In genomic region chr11:66277475-66278391, GRCh38 we compare ENCODE assay signal across 8 cellular contexts. TPM values are rescaled to one million over a fixed set of nuclear protein-coding genes. Genes with fewer than 3 reads are reported as not detected.
DNase-seq lines count a peak whose midpoint lies in the region; ATAC-seq and TF ChIP-seq lines count a peak whose summit lies in the region.

Gene CNIH2 (plus strand): TSS chr11:66278175. CDS start chr11:66278457, 282 bp downstream.

- H3K4me3 ChIP-seq in AG09309 (ENCODE audit: control insufficient read depth, low read depth, low read length) (peak within 1 kb of the TSS; percentile 18; the same call in 1 of the 2 replicates), right lobe of liver (peak within 1 kb of the TSS in 2 of 3 donors; percentile 23 to 37), thyroid gland (replicated peaks in 1 of 3) (peak within 1 kb of the TSS in 1 of 3 donors; percentile 11)

- POLR2A ChIA-PET in T-cell (lab: Charles Lee), result no interaction called here

- no peak for TF ChIP-seq CTCF in AG09309 (IDR thresholded peaks at IDR 0.05; ENCODE audit: control insufficient read depth, insufficient read depth, low read depth, low read length, missing control alignments)
- no peak for TF ChIP-seq CTCF in GM20000 (IDR thresholded peaks at IDR 0.05; ENCODE audit: extremely low read depth, missing control alignments)
- TF ChIP-seq CTCF in right lobe of liver (IDR thresholded peaks at IDR 0.05), result no peak
- no peak for TF ChIP-seq CTCF in thyroid gland (IDR thresholded peaks at IDR 0.05)

- H3K27ac Mint-ChIP-seq in T-cell, result peak within 1 kb of the TSS; percentile 52 to 66

- no peak for DNase-seq in AG09309 (ENCODE audit: low read depth)
- DNase-seq in GM20000 (ENCODE audit: low spot score), result peak; percentile 82
- peak in 19 of 34 experiments; percentile 17 to 62 (median 35) for DNase-seq in T-cell
- DNase-seq in caudate nucleus (lab: John Stamatoyannopoulos, UW), result peak in 8 of 61 donors; percentile 13 to 44 (median 30)
- peak in 2 of 3 donors; percentile 55 to 64 for DNase-seq in right lobe of liver
- DNase-seq in thyroid gland, result peak; percentile 44 to 51
- DNase-seq in SIG-M5 (lab: John Stamatoyannopoulos, UW), result no peak

- peak within 1 kb of the TSS; percentile 52 for H3K27ac ChIP-seq in caudate nucleus (ENCODE audit: low read depth, low read length)
- H3K27ac ChIP-seq in right lobe of liver, result no peak within 1 kb of the TSS
- H3K27ac ChIP-seq in thyroid gland, result no peak within 1 kb of the TSS

- TF ChIP-seq POLR2A in right lobe of liver (IDR thresholded peaks at IDR 0.05) (peak; percentile 15), thyroid gland (IDR thresholded peaks at IDR 0.05) (peak in 1 of 2 donors; percentile 18)

- peaks cover 38 to 47% (median 42%) of the 10 kb centered on the region in 3 donors for H3K4me1 Mint-ChIP-seq in T-cell

- H3K36me3 Mint-ChIP-seq in T-cell, result peaks cover 25% of the 10 kb centered on the region

- H3K4me1 ChIP-seq in right lobe of liver (peaks cover 0 to 5% (median 0%) of the 10 kb centered on the region in 4 donors), thyroid gland (peaks cover 4 to 13% of the 10 kb centered on the region in 2 donors)

- no peaks in the 10 kb centered on the region for H3K27me3 Mint-ChIP-seq in T-cell

- ATAC-seq in T-cell (replicated peaks in 1 of 4), result peak; percentile 42 to 56 (median 55)
- ATAC-seq in right lobe of liver, result peak; percentile 26 to 53 (median 51)
- no peak for ATAC-seq in HG02623 (IDR thresholded peaks at IDR 0.05; ENCODE audit: unreplicated experiment)

- no peaks in the 10 kb centered on the region for H3K9me3 Mint-ChIP-seq in T-cell

- WGBS in right lobe of liver (ENCODE audit: insufficient coverage, low coverage, low lambda C conversion rate, missing lambda C conversion rate), result 33% methylated on average over 1 of the region's 89 CpGs
- WGBS in thyroid gland, 2 donors, result 11 to 13% methylated on average over 11 to 13 of the region's 89 CpGs

- H3K36me3 ChIP-seq in right lobe of liver (peaks cover 8 to 31% (median 16%) of the 10 kb centered on the region in 4 donors), thyroid gland (peaks cover 32 to 36% of the 10 kb centered on the region in 2 donors)

- H3K9me3 ChIP-seq in right lobe of liver (no peaks in the 10 kb centered on the region), thyroid gland (no peaks in the 10 kb centered on the region)

- H3K27me3 ChIP-seq in right lobe of liver, result no peaks in the 10 kb centered on the region
- H3K27me3 ChIP-seq in thyroid gland, result no peaks in the 10 kb centered on the region

- CTCF ChIA-PET in T-cell (lab: Charles Lee), result no interaction called here

- intact Hi-C loops in right lobe of liver (cut with DNase I) (no loop called here), thyroid gland (cut with DNase I) (no loop called here)

- H3K4me3 Mint-ChIP-seq in T-cell, result peak within 1 kb of the TSS; percentile 17 to 73 (median 28)

RNA-seq across cellular contexts. Expression of gene CNIH2, which starts in this region (rescaled TPM):
- total RNA-seq in T-cell (1 to 10 TPM; 1.9 to 9.9 (median 2.7) TPM), right lobe of liver (under 1 TPM in 2 of 6 experiments, not detected in 4; 0.26 to 0.51 TPM), thyroid gland (not detected)

Comparison
In these comparisons a context has a peak if more than half of its experiments do, and no peak if none do; other contexts are left out.
1. Peak in DNase-seq, ATAC-seq and H3K4me3 ChIP-seq in right lobe of liver; RNA of the gene not detected or under 1 TPM.
2. Peak in DNase-seq in thyroid gland; RNA of the gene not detected or under 1 TPM.
3. DNase-seq: peak in GM20000 (single experiment) and T-cell (19 of 34); none in AG09309 (single experiment) and SIG-M5 (single experiment).